Comparison of ENCODE assay signal across 16 cellular contexts in the genomic region with DNA sequence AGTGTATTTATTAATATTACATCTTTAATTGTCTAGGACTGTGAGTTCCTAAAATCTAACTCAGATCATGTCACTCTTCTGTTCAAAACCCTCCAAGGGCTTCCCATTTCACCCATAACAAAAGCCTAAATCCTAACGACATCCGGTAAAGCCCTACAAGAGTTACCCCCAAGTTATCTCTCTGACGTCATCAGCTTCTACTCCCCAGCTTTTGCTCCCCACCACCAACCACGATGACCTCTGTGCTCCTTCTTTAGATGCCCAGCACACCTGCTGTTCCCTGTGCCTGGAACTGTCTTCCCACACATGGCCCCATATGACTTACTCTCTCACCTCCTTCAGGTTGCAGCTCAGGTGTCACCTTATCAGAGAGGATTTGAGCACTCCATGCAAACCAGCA. TPM values are rescaled to one million over a fixed set of nuclear protein-coding genes. Genes with fewer than 3 reads are reported as not detected.
DNase-seq lines count a peak whose midpoint lies in the region; ATAC-seq lines count a peak whose summit lies in the region.
"Had no signal": no experiment of that assay in that cellular context is flagged by ENCODE, and none has a peak within 500 bp of the region (broad histone marks: within the 10 kb centered on the region; RNA-seq: fewer than 3 reads in every experiment).

No MANE protein-coding gene starts in this region.

- H3K27me3 Mint-ChIP-seq in activated naive CD4-positive, alpha-beta T cell treated with anti-CD3 and anti-CD28 coated beads, Interleukin-2, amount 10 ng/mL, durations not matched to agents 7 days and 5 days, result no peaks in the 10 kb centered on the region
- no peaks in the 10 kb centered on the region for H3K27me3 Mint-ChIP-seq in CD8-positive, alpha-beta memory T cell
- H3K27me3 Mint-ChIP-seq in central memory CD8-positive, alpha-beta T cell, result no peaks in the 10 kb centered on the region
- no peaks in the 10 kb centered on the region for H3K27me3 Mint-ChIP-seq in stimulated activated memory B cell treated with anti-CD40 and anti-IgM and Interleukin-4, amounts not matched to agents 10 μg/mL and 1 μg/mL and 100 μg/mL, for 72 hours

- no peak for DNase-seq in activated naive CD4-positive, alpha-beta T cell treated with anti-CD3 and anti-CD28 coated beads, Interleukin-2, amount 10 ng/mL, durations not matched to agents 7 days and 5 days
- DNase-seq in activated naive CD4-positive, alpha-beta T cell (lab: John Stamatoyannopoulos, UW), result no peak
- no peak for DNase-seq in CD8-positive, alpha-beta memory T cell
- no peak for DNase-seq in central memory CD8-positive, alpha-beta T cell (ENCODE audit: low spot score in 2 of 2)
- DNase-seq: AML-193, DND-41, HCEC 1CT, KG1, NCI-H1417 treated with DMSO at 0.1 percent for 48 hours, NCI-H1930, NCI-H774, RPMI8226, SIG-M5 had no signal

- peaks cover 23% of the 10 kb centered on the region for H3K36me3 Mint-ChIP-seq in activated naive CD4-positive, alpha-beta T cell treated with anti-CD3 and anti-CD28 coated beads, Interleukin-2, amount 10 ng/mL, durations not matched to agents 7 days and 5 days
- no peaks in the 10 kb centered on the region for H3K36me3 Mint-ChIP-seq in CD8-positive, alpha-beta memory T cell
- H3K36me3 Mint-ChIP-seq in central memory CD8-positive, alpha-beta T cell (ENCODE audit: insufficient read depth), result no peaks in the 10 kb centered on the region
- peaks cover 9% of the 10 kb centered on the region for H3K36me3 Mint-ChIP-seq in stimulated activated memory B cell treated with anti-CD40 and anti-IgM and Interleukin-4, amounts not matched to agents 10 μg/mL and 1 μg/mL and 100 μg/mL, for 72 hours

- H3K9me3 ChIP-seq in CD8-positive, alpha-beta memory T cell (ENCODE audit: low read length), result no peaks in the 10 kb centered on the region

- H3K9me3 Mint-ChIP-seq in activated naive CD4-positive, alpha-beta T cell treated with anti-CD3 and anti-CD28 coated beads, Interleukin-2, amount 10 ng/mL, durations not matched to agents 7 days and 5 days, result peaks cover 16% of the 10 kb centered on the region
- H3K9me3 Mint-ChIP-seq in CD8-positive, alpha-beta memory T cell, result no peaks in the 10 kb centered on the region
- H3K9me3 Mint-ChIP-seq in central memory CD8-positive, alpha-beta T cell, result no peaks in the 10 kb centered on the region
- peaks cover 11% of the 10 kb centered on the region for H3K9me3 Mint-ChIP-seq in stimulated activated memory B cell treated with anti-CD40 and anti-IgM and Interleukin-4, amounts not matched to agents 10 μg/mL and 1 μg/mL and 100 μg/mL, for 72 hours

- peak overlapping the region; percentile 98 for H3K27ac Mint-ChIP-seq in activated naive CD4-positive, alpha-beta T cell treated with anti-CD3 and anti-CD28 coated beads, Interleukin-2, amount 10 ng/mL, durations not matched to agents 7 days and 5 days
- peak overlapping the region; percentile 45 to 97 (median 85) for H3K27ac Mint-ChIP-seq in CD8-positive, alpha-beta memory T cell
- H3K27ac Mint-ChIP-seq in central memory CD8-positive, alpha-beta T cell (ENCODE audit: low read depth), result no peak overlapping the region
- H3K27ac Mint-ChIP-seq in stimulated activated memory B cell treated with anti-CD40 and anti-IgM and Interleukin-4, amounts not matched to agents 10 μg/mL and 1 μg/mL and 100 μg/mL, for 72 hours, result peak overlapping the region; percentile 85

- H3K4me1 Mint-ChIP-seq in activated naive CD4-positive, alpha-beta T cell treated with anti-CD3 and anti-CD28 coated beads, Interleukin-2, amount 10 ng/mL, durations not matched to agents 7 days and 5 days, result peaks cover 88% of the 10 kb centered on the region
- peaks cover 69 to 85% (median 84%) of the 10 kb centered on the region in 3 donors for H3K4me1 Mint-ChIP-seq in CD8-positive, alpha-beta memory T cell
- peaks cover 62% of the 10 kb centered on the region for H3K4me1 Mint-ChIP-seq in central memory CD8-positive, alpha-beta T cell
- H3K4me1 Mint-ChIP-seq in stimulated activated memory B cell treated with anti-CD40 and anti-IgM and Interleukin-4, amounts not matched to agents 10 μg/mL and 1 μg/mL and 100 μg/mL, for 72 hours, result peaks cover 30% of the 10 kb centered on the region

- ATAC-seq in central memory CD8-positive, alpha-beta T cell (replicated peaks; ENCODE audit: extremely low read depth, poor library complexity, severe bottlenecking), result no peak
- ATAC-seq in stimulated activated memory B cell treated with anti-CD40 and anti-IgM and Interleukin-4, amounts not matched to agents 10 μg/mL and 1 μg/mL and 100 μg/mL, for 72 hours, result no peak
- ATAC-seq in GM18519 (IDR thresholded peaks at IDR 0.05; ENCODE audit: low FRiP score, unreplicated experiment) (no peak), HG02759 (IDR thresholded peaks at IDR 0.05; ENCODE audit: unreplicated experiment) (no peak)

- POLR2A ChIA-PET in CD8-positive, alpha-beta memory T cell (lab: Charles Lee), result no interaction called here

- no peak overlapping the region for H3K4me3 ChIP-seq in CD8-positive, alpha-beta memory T cell (ENCODE audit: low read length)

- H3K4me3 Mint-ChIP-seq in activated naive CD4-positive, alpha-beta T cell treated with anti-CD3 and anti-CD28 coated beads, Interleukin-2, amount 10 ng/mL, durations not matched to agents 7 days and 5 days, result no peak overlapping the region
- H3K4me3 Mint-ChIP-seq in CD8-positive, alpha-beta memory T cell, result peak overlapping the region in 4 of 7 donors; percentile 2 to 50 (median 7)
- peak overlapping the region; percentile 14 for H3K4me3 Mint-ChIP-seq in central memory CD8-positive, alpha-beta T cell
- H3K4me3 Mint-ChIP-seq in stimulated activated memory B cell treated with anti-CD40 and anti-IgM and Interleukin-4, amounts not matched to agents 10 μg/mL and 1 μg/mL and 100 μg/mL, for 72 hours, result no peak overlapping the region

- H3K27me3 ChIP-seq in CD8-positive, alpha-beta memory T cell (ENCODE audit: insufficient read depth, low read length, poor library complexity, severe bottlenecking), result no peaks in the 10 kb centered on the region

- no peaks in the 10 kb centered on the region for H3K36me3 ChIP-seq in CD8-positive, alpha-beta memory T cell (ENCODE audit: insufficient read depth, low read length)

- no peak overlapping the region for H3K27ac ChIP-seq in CD8-positive, alpha-beta memory T cell (ENCODE audit: low read depth, low read length)

- CTCF ChIA-PET in activated naive CD4-positive, alpha-beta T cell treated with anti-CD3 and anti-CD28 coated beads, Interleukin-2, amount 10 ng/mL, durations not matched to agents 7 days and 5 days (lab: Charles Lee), result interaction anchor here (1.0 to 3.7 kb wide), 3 partner anchors 12 to 23 kb away, joined by 3 to 41 read pairs (median 4); no protein-coding TSS in a partner anchor
- CTCF ChIA-PET in CD8-positive, alpha-beta memory T cell (lab: Charles Lee), result interaction anchor here (1.2 to 8.5 kb wide), 5 partner anchors 18 to 171 kb away, joined by 3 to 104 read pairs (median 5); no protein-coding TSS in a partner anchor

- H3K4me1 ChIP-seq in CD8-positive, alpha-beta memory T cell (ENCODE audit: insufficient read depth, low read length), result peaks cover 75% of the 10 kb centered on the region

RNA-seq across cellular contexts. Expression of a gene that starts 6.3 kb away (rescaled TPM):
- total RNA-seq in CD8-positive, alpha-beta memory T cell, result 10 to 100 TPM in 1 of 2 experiments, 1 to 10 TPM in 1; 9.1 to 10.8 TPM
- 5.6 TPM for polyA plus RNA-seq in CD8-positive, alpha-beta memory T cell

Comparison
In these comparisons a context has a peak if more than half of its experiments do, and no peak if none do; other contexts are left out.
1. H3K4me3 Mint-ChIP-seq: peak in CD8-positive, alpha-beta memory T cell (4 of 7) and central memory CD8-positive, alpha-beta T cell (single experiment); none in activated naive CD4-positive, alpha-beta T cell treated with anti-CD3 and anti-CD28 coated beads, Interleukin-2, amount 10 ng/mL, durations not matched to agents 7 days and 5 days (single experiment) and stimulated activated memory B cell treated with anti-CD40 and anti-IgM and Interleukin-4, amounts not matched to agents 10 μg/mL and 1 μg/mL and 100 μg/mL, for 72 hours (single experiment).